ENCODE assay signal across 8 cellular contexts in genomic region chr14:104677506-104678332, GRCh38. TPM values are rescaled to one million over a fixed set of nuclear protein-coding genes. Genes with fewer than 3 reads are reported as not detected.
A peak's percentile ranks its signal among the peaks of the same experiment; 100 is the strongest.
DNase-seq lines count a peak whose midpoint lies in the region; ATAC-seq, FAIRE-seq and TF ChIP-seq lines count a peak whose summit lies in the region.

No MANE protein-coding gene starts in this region.

- TF ChIP-seq POLR2A in GM12891 (IDR thresholded peaks at IDR 0.05; ENCODE audit: low read depth, low read length), result no peak

- H3K9me3 ChIP-seq in muscle layer of colon (ENCODE audit: low read length), result no peaks in the 10 kb centered on the region

- peak overlapping the region; percentile 53 for H3K9ac ChIP-seq in muscle layer of colon (ENCODE audit: low read length)

- peaks cover 47% of the 10 kb centered on the region for H3K4me1 ChIP-seq in muscle layer of colon (ENCODE audit: insufficient read depth, low read length)

- H3K4me3 ChIP-seq in muscle layer of colon (ENCODE audit: low read depth in 1 of 2, low read length in 2 of 2), result peak overlapping the region; percentile 40 to 62

- peak; percentile 38 for ATAC-seq in HG02938 (IDR thresholded peaks at IDR 0.05; ENCODE audit: unreplicated experiment)

- H3K36me3 ChIP-seq in muscle layer of colon (ENCODE audit: insufficient read depth, low read length), result no peaks in the 10 kb centered on the region

- peak; percentile 96 for FAIRE-seq in GM12891 (lab: Jason Lieb, UNC)

- no peak for DNase-seq in GM12891 (ENCODE audit: insufficient read length, low spot score)
- DNase-seq in NCI-H774 (lab: John Stamatoyannopoulos, UW), result peak; percentile 42
- peak; percentile 43 for DNase-seq in activated CD8-positive, alpha-beta memory T cell treated with anti-CD3 and anti-CD28 coated beads, Interleukin-2, amount 50 U/mL, for 24 hours (ENCODE audit: extremely low read depth)
- peak; percentile 37 for DNase-seq in epithelial cell of prostate (ENCODE audit: low read depth, low spot score)
- peak; percentile 86 for DNase-seq in stimulated activated CD8-positive, alpha-beta memory T cell treated with anti-CD3 and anti-CD28 coated beads, Interleukin-4, amount 100 ng/mL, for 48 hours
- no peak for DNase-seq in NCI-H2196 (lab: John Stamatoyannopoulos, UW; ENCODE audit: unreplicated experiment)

- no peaks in the 10 kb centered on the region for H3K27me3 ChIP-seq in muscle layer of colon (ENCODE audit: control insufficient read depth in 1 of 2, insufficient read depth in 2 of 2, low read length in 2 of 2)

- H3K27ac ChIP-seq in epithelial cell of prostate, result peak overlapping the region; percentile 55
- peak overlapping the region; percentile 67 for H3K27ac ChIP-seq in muscle layer of colon (ENCODE audit: low read depth, low read length)

TF ChIP-seq in GM12891, 5 proteins besides CTCF, POLR2A, EP300 and RAD21:
- TF ChIP-seq POLR2AphosphoS5 (IDR thresholded peaks at IDR 0.05; ENCODE audit: low read depth, low read length) (0 out of 2 replicates have a peak, but pooled peaks have one; percentile 38), TAF1 (IDR thresholded peaks at IDR 0.05; ENCODE audit: low read depth, low read length) (no peak), POU2F2 (IDR thresholded peaks at IDR 0.05; ENCODE audit: low read depth, low read length) (no peak), PAX5 (IDR thresholded peaks at IDR 0.05; ENCODE audit: insufficient read depth, low read length, severe bottlenecking) (no peak), SPI1 (IDR thresholded peaks at IDR 0.05; ENCODE audit: low read depth, low read length) (no peak)

RNA-seq across cellular contexts. Expression of gene INF2, which starts 11.7 kb away (rescaled TPM):
- 15.6 TPM for polyA plus RNA-seq in GM12891 (2012; ENCODE audit: low read depth, missing spikeins)

RNA-seq across cellular contexts. Expression of gene ADSS1, which starts 46.3 kb away (rescaled TPM):
- polyA plus RNA-seq in GM12891 (2012; ENCODE audit: low read depth, missing spikeins), result 0.21 TPM

Comparison
In these comparisons a context has a peak if more than half of its experiments do, and no peak if none do; other contexts are left out.
1. DNase-seq: peak in NCI-H774 (single experiment), activated CD8-positive, alpha-beta memory T cell treated with anti-CD3 and anti-CD28 coated beads, Interleukin-2, amount 50 U/mL, for 24 hours (single experiment), epithelial cell of prostate (single experiment) and stimulated activated CD8-positive, alpha-beta memory T cell treated with anti-CD3 and anti-CD28 coated beads, Interleukin-4, amount 100 ng/mL, for 48 hours (single experiment); none in GM12891 (single experiment) and NCI-H2196 (single experiment).